In the genomic region with DNA sequence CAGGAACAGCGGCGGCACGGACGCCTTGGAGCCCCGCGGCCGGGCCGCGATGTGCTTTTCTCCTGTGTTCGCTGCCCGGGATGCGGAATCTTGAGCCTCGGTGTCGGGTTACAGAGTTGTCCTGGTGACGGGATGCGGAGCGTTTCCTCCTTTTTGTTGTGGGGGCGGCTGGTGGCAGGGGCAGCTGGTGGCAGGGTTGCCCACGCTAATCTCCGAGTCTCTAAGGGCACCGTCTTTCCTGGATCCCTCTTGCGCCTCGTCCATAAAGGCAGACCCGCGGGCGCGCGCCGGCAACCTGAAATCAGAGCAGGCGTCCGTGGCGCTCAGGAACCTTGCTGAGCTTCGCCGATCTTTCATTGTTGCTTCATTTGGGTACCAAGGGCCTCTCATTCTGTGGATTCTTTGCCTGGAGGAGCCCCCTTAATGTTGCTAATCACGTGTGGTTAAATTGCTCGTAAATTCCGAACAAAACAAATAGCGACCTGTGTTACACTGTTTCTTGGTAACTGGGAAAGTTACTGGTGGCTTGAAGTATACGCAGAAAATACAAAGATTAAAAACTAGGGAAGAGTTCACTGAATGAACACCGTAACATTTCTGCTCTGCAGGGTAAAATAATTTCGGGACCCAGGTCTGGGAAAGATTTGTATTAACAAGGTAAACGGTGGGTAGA, we compare ENCODE assay signal across 8 cellular contexts. TPM values are rescaled to one million over a fixed set of nuclear protein-coding genes. Genes with fewer than 3 reads are reported as not detected.
DNase-seq lines count a peak whose midpoint lies in the region; ATAC-seq and TF ChIP-seq lines count a peak whose summit lies in the region.

No MANE protein-coding gene starts in this region.

- TSS peak; percentile 46 for BruUV-seq in Caco-2 (replicated peaks; lab: Mats Ljungman, UMichigan)

- H3K9me3 ChIP-seq in Caco-2 (no peaks in the 10 kb centered on the region), WERI-Rb-1 (ENCODE audit: severe bottlenecking) (no peaks in the 10 kb centered on the region)

- H3K9me3 Mint-ChIP-seq in Caco-2 (ENCODE audit: unreplicated experiment) (no peaks in the 10 kb centered on the region), chondrocyte (ENCODE audit: low read depth) (peaks cover 3% of the 10 kb centered on the region)

- H3K36me3 Mint-ChIP-seq in Caco-2 (ENCODE audit: insufficient read depth, unreplicated experiment) (peaks cover 14% of the 10 kb centered on the region), chondrocyte (ENCODE audit: low read depth) (peaks cover 13% of the 10 kb centered on the region)

- TF ChIP-seq CTCF in Caco-2 (IDR thresholded peaks at IDR 0.05; ENCODE audit: insufficient read depth in 1 of 2, low read depth in 1 of 2, low read length in 1 of 2, severe bottlenecking in 1 of 2, unreplicated experiment in 1 of 2) = no peak
- no peak for TF ChIP-seq CTCF in WERI-Rb-1 (IDR thresholded peaks at IDR 0.05; ENCODE audit: low read depth, low read length)
- peak; percentile 5 for TF ChIP-seq CTCF in chondrocyte (IDR thresholded peaks at IDR 0.05)
- TF ChIP-seq CTCF in kidney epithelial cell (IDR thresholded peaks at IDR 0.05; ENCODE audit: insufficient read depth, low read length, poor library complexity, severe bottlenecking) = no peak

- CTCF ChIA-PET in Caco-2 (lab: Charles Lee) = interaction anchor here (0.6 to 1.6 kb wide), 2 partner anchors 53 to 213 kb away, joined by 3 to 6 read pairs; no protein-coding TSS in a partner anchor

- POLR2A ChIA-PET in Caco-2 (lab: Charles Lee) = interaction anchor here (0.9 to 1.2 kb wide), 2 partner anchors 14 to 178 kb away, joined by 3 to 4 read pairs; no protein-coding TSS in a partner anchor

- DNase-seq in Caco-2 (peak; percentile 57 to 61), H7 (no peak), NCI-H187 (lab: John Stamatoyannopoulos, UW) (peak; percentile 79 to 87), WERI-Rb-1 (peak; percentile 62), chondrocyte (ENCODE audit: low spot score) (peak; percentile 83), kidney epithelial cell (ENCODE audit: low read depth) (no peak)
- DNase-seq in stimulated activated CD4-positive, alpha-beta T cell treated with anti-CD3 and anti-CD28 coated beads, Interleukin-15, amount 100 ng/mL, for 24 hours = peak; percentile 53

- H3K27me3 Mint-ChIP-seq in Caco-2 (ENCODE audit: insufficient read depth, unreplicated experiment) (peaks cover 8% of the 10 kb centered on the region), chondrocyte (ENCODE audit: low read depth) (no peaks in the 10 kb centered on the region)

- H3K4me1 Mint-ChIP-seq in Caco-2 (ENCODE audit: low read depth, unreplicated experiment) (no peaks in the 10 kb centered on the region), chondrocyte (ENCODE audit: low read depth) (peaks cover 59% of the 10 kb centered on the region)

- H3K36me3 ChIP-seq in Caco-2 (ENCODE audit: control insufficient read depth, insufficient read depth, low read length) (no peaks in the 10 kb centered on the region), H7 (replicated peaks; ENCODE audit: control insufficient read depth, insufficient read depth, low read length) (peaks cover 3% of the 10 kb centered on the region), WERI-Rb-1 (peaks cover 17% of the 10 kb centered on the region), kidney epithelial cell (ENCODE audit: control insufficient read depth, insufficient read depth, low read length) (no peaks in the 10 kb centered on the region)

- H3K4me3 ChIP-seq in Caco-2 (ENCODE audit: low read depth, low read length) (peak overlapping the region; percentile 91), H7 (ENCODE audit: insufficient read depth, low read depth, low read length) (peak overlapping the region; percentile 93), WERI-Rb-1 (ENCODE audit: low read depth, low read length) (peak overlapping the region; percentile 97), kidney epithelial cell (ENCODE audit: low read depth, low read length) (peak overlapping the region; percentile 97)

- ATAC-seq in GM18498 (IDR thresholded peaks at IDR 0.05; ENCODE audit: unreplicated experiment) = no peak

- no peaks in the 10 kb centered on the region for H3K4me1 ChIP-seq in Caco-2

- intact Hi-C loops in Caco-2 (cut with micrococcal nuclease; ENCODE audit: unreplicated experiment) = no loop called here

- H3K27ac ChIP-seq in WERI-Rb-1 = peak overlapping the region; percentile 98

- H3K27me3 ChIP-seq in Caco-2 (replicated peaks; ENCODE audit: control insufficient read depth, insufficient read depth, low read length) = no peaks in the 10 kb centered on the region
- H3K27me3 ChIP-seq in H7 (ENCODE audit: control insufficient read depth, insufficient read depth, low read length) = no peaks in the 10 kb centered on the region
- no peaks in the 10 kb centered on the region for H3K27me3 ChIP-seq in WERI-Rb-1 (ENCODE audit: insufficient read depth, low read depth, severe bottlenecking)
- H3K27me3 ChIP-seq in kidney epithelial cell (ENCODE audit: control insufficient read depth, insufficient read depth, low read length) = no peaks in the 10 kb centered on the region

- peak overlapping the region; percentile 78 for H3K4me3 Mint-ChIP-seq in Caco-2 (ENCODE audit: unreplicated experiment)
- peak overlapping the region; percentile 96 for H3K4me3 Mint-ChIP-seq in chondrocyte (ENCODE audit: unreplicated experiment)

- H3K27ac Mint-ChIP-seq in Caco-2 (ENCODE audit: unreplicated experiment) (peak overlapping the region; percentile 81), chondrocyte (ENCODE audit: unreplicated experiment) (peak overlapping the region; percentile 97)

RNA-seq across cellular contexts. Expression of a gene that starts 0.8 kb away (rescaled TPM):
- total RNA-seq in Caco-2 (2022) = 39.3 and 45.9 TPM in 2 replicates
- total RNA-seq in H7 (2014; rRNA removed; shearing (Covaris generic)) = 236 and 243 TPM in 2 replicates
- total RNA-seq in chondrocyte = 430 to 447 TPM (median 437 TPM) in 3 replicates
- 97.1 and 98.0 TPM in 2 replicates for total RNA-seq in kidney epithelial cell

Comparison
In these comparisons a context has a peak if more than half of its experiments do, and no peak if none do; other contexts are left out.
1. DNase-seq: peak in Caco-2 (2 of 2), NCI-H187 (2 of 2), WERI-Rb-1 (single experiment), chondrocyte (single experiment) and stimulated activated CD4-positive, alpha-beta T cell treated with anti-CD3 and anti-CD28 coated beads, Interleukin-15, amount 100 ng/mL, for 24 hours (single experiment); none in H7 (single experiment) and kidney epithelial cell (single experiment).
2. Peak in every context shown above with its lines, with median percentiles within 50 percentile points of each other: H3K4me3 ChIP-seq.